ENCODE assay signal across 18 cellular contexts in genomic region chr1:3786468-3787346, GRCh38. TPM values are rescaled to one million over a fixed set of nuclear protein-coding genes. Genes with fewer than 3 reads are reported as not detected.
DNase-seq lines count a peak whose midpoint lies in the region; ATAC-seq, FAIRE-seq and TF ChIP-seq lines count a peak whose summit lies in the region.
"Had no signal": no experiment of that assay in that cellular context is flagged by ENCODE, and none has a peak within 500 bp of the region (broad histone marks: within the 10 kb centered on the region; RNA-seq: fewer than 3 reads in every experiment).

No MANE protein-coding gene starts in this region.

- H3K4me3 Mint-ChIP-seq in activated naive CD8-positive, alpha-beta T cell: no peak overlapping the region
- no peak overlapping the region for H3K4me3 Mint-ChIP-seq in activated naive CD8-positive, alpha-beta T cell treated with anti-CD3 and anti-CD28 coated beads for 36 hours
- no peak overlapping the region for H3K4me3 Mint-ChIP-seq in GM23338

- H3K79me2 ChIP-seq in GM23338 (replicated peaks; ENCODE audit: insufficient read depth) (peaks cover 40% of the 10 kb centered on the region), K562 (ENCODE audit: control insufficient read depth, insufficient read depth, low read length) (peaks cover 39% of the 10 kb centered on the region), osteoblast (ENCODE audit: insufficient read depth, low read length) (peaks cover 52% of the 10 kb centered on the region)

- peak overlapping the region in 1 of 2 experiments; percentile 32; a peak in 1 of 4 replicates for H3K9ac ChIP-seq in K562 (ENCODE audit: insufficient read depth in 1 of 2, low read depth in 2 of 2, low read length in 2 of 2)

- WGBS in K562 (ENCODE audit: insufficient coverage, low coverage, missing lambda C conversion rate): 98% methylated on average over 41 of the region's 45 CpGs

- TF ChIP-seq RAD21 in K562 (CRISPR knock-in tag; conservative IDR thresholded peaks at IDR 0.05 in 1 of 2, IDR thresholded peaks at IDR 0.05 in 1 of 2): no peak

- no peak for FAIRE-seq in K562 (lab: Jason Lieb, UNC)

- no peak for DNase-seq in activated naive CD8-positive, alpha-beta T cell treated with anti-CD3 and anti-CD28 coated beads for 36 hours
- DNase-seq in GM23338 (ENCODE audit: low spot score) (no peak), K562 (ENCODE audit: extremely low read depth in 1 of 4, low spot score in 3 of 4) (no peak), osteoblast (ENCODE audit: insufficient read length, low spot score, missing footprints) (peak; percentile 43), NCI-H2029 (lab: John Stamatoyannopoulos, UW) (no peak), A673 (ENCODE audit: low spot score) (no peak)
- DNase-seq: COR-L47, Karpas-422, MM.1S, NCI-H1105, NCI-H187, NCI-H510A treated with DMSO at 0.1 percent for 48 hours, Peyer's patch, SHP77 treated with DMSO at 0.1 percent for 48 hours had no signal

- TF ChIP-seq POLR2A in K562 (conservative IDR thresholded peaks at IDR 0.05): no peak

- in situ Hi-C loops in K562 (cut with MboI): no loop called here

- H3K36me3 ChIP-seq in GM23338 (ENCODE audit: insufficient read depth): peaks cover 19% of the 10 kb centered on the region
- H3K36me3 ChIP-seq in K562 (ENCODE audit: control insufficient read depth, insufficient read depth, low read length): peaks cover 94% of the 10 kb centered on the region
- peaks cover 43% of the 10 kb centered on the region for H3K36me3 ChIP-seq in osteoblast (ENCODE audit: insufficient read depth, low read length)
- peaks cover 42% of the 10 kb centered on the region for H3K36me3 ChIP-seq in A673 (ENCODE audit: insufficient read depth, low read length, poor library complexity, severe bottlenecking)

- no TSS peak for BruUV-seq in K562 (replicated peaks; lab: Mats Ljungman, UMichigan)
- no TSS peak for BruUV-seq in A673 (replicated peaks; lab: Mats Ljungman, UMichigan)

- peak overlapping the region; percentile 28 for H3K27ac Mint-ChIP-seq in activated naive CD8-positive, alpha-beta T cell
- no peak overlapping the region for H3K27ac Mint-ChIP-seq in activated naive CD8-positive, alpha-beta T cell treated with anti-CD3 and anti-CD28 coated beads for 36 hours
- H3K27ac Mint-ChIP-seq in GM23338: 0 out of 2 replicates have a peak overlapping the region, but pooled peaks have one; percentile 59

- H3K9me3 ChIP-seq in K562 (replicated peaks; ENCODE audit: control insufficient read depth, insufficient read depth, low read depth, low read length): no peaks in the 10 kb centered on the region
- no peaks in the 10 kb centered on the region for H3K9me3 ChIP-seq in osteoblast (ENCODE audit: low read depth, low read length)
- H3K9me3 ChIP-seq in A673 (ENCODE audit: low read depth, low read length, poor library complexity, severe bottlenecking): no peaks in the 10 kb centered on the region
- H3K9me3 ChIP-seq: HAP-1, Peyer's patch had no signal

- 0 out of 2 replicates have a peak, but pooled peaks cover 2% of the 10 kb centered on the region for H3F3A ChIP-seq in GM23338 (replicated peaks; ENCODE audit: low read depth)

- intact Hi-C loops in K562 (cut with micrococcal nuclease): no loop called here
- intact Hi-C loops in A673 (cut with micrococcal nuclease; ENCODE audit: unreplicated experiment): no loop called here

- H3K36me3 Mint-ChIP-seq in activated naive CD8-positive, alpha-beta T cell: peaks cover 2% of the 10 kb centered on the region
- H3K36me3 Mint-ChIP-seq in activated naive CD8-positive, alpha-beta T cell treated with anti-CD3 and anti-CD28 coated beads for 36 hours: peaks cover 20% of the 10 kb centered on the region
- peaks cover 67% of the 10 kb centered on the region for H3K36me3 Mint-ChIP-seq in GM23338 (ENCODE audit: low read depth)

- POLR2A ChIA-PET in K562 (lab: Yijun Ruan, JAX) (interaction anchor here (0.7 to 1.8 kb wide), 4 partner anchors 9 to 17 kb away, joined by 3 to 4 read pairs (median 3); no protein-coding TSS in a partner anchor), A673 (lab: Charles Lee; ENCODE audit: low non-redundant PET) (no interaction called here)

- H3K4me3 ChIP-seq in GM23338: no peak overlapping the region
- H3K4me3 ChIP-seq in K562: no peak overlapping the region
- H3K4me3 ChIP-seq in osteoblast (ENCODE audit: insufficient read depth, low read length): no peak overlapping the region
- H3K4me3 ChIP-seq in A673 (ENCODE audit: low read depth, low read length, poor library complexity, severe bottlenecking): no peak overlapping the region
- H3K4me3 ChIP-seq: HAP-1, Peyer's patch had no signal

- H3K27me3 Mint-ChIP-seq in activated naive CD8-positive, alpha-beta T cell: no peaks in the 10 kb centered on the region
- H3K27me3 Mint-ChIP-seq in activated naive CD8-positive, alpha-beta T cell treated with anti-CD3 and anti-CD28 coated beads for 36 hours: no peaks in the 10 kb centered on the region
- peaks cover 17% of the 10 kb centered on the region for H3K27me3 Mint-ChIP-seq in GM23338 (ENCODE audit: insufficient read depth, low read depth, poor library complexity)

- H3K4me1 ChIP-seq in GM23338 (ENCODE audit: insufficient read depth): peaks cover 9% of the 10 kb centered on the region
- H3K4me1 ChIP-seq in K562 (replicated peaks in 1 of 2; ENCODE audit: control insufficient read depth in 2 of 2, insufficient read depth in 2 of 2, low read length in 2 of 2): peaks cover 0 to 43% of the 10 kb centered on the region in 2 experiments; a peak in 2 of 5 replicates
- no peaks in the 10 kb centered on the region for H3K4me1 ChIP-seq in osteoblast (ENCODE audit: insufficient read depth, low read length)
- no peaks in the 10 kb centered on the region for H3K4me1 ChIP-seq in A673 (ENCODE audit: insufficient read depth, low read length, poor library complexity, severe bottlenecking)
- H3K4me1 ChIP-seq: HAP-1 had no signal

- H3K27me3 ChIP-seq in GM23338 (ENCODE audit: insufficient read depth): no peaks in the 10 kb centered on the region
- H3K27me3 ChIP-seq in K562 (ENCODE audit: control insufficient read depth in 2 of 2, insufficient read depth in 2 of 2, low read length in 2 of 2): no peaks in the 10 kb centered on the region
- no peaks in the 10 kb centered on the region for H3K27me3 ChIP-seq in osteoblast (ENCODE audit: insufficient read depth, low read length)
- no peaks in the 10 kb centered on the region for H3K27me3 ChIP-seq in A673 (replicated peaks; ENCODE audit: insufficient read depth, low read depth, low read length, poor library complexity)
- H3K27me3 ChIP-seq: Peyer's patch had no signal

- H4K20me1 ChIP-seq in GM23338 (replicated peaks; ENCODE audit: insufficient read depth) (peaks cover 6% of the 10 kb centered on the region; the same call in 1 of the 2 replicates), K562 (replicated peaks; ENCODE audit: control insufficient read depth, insufficient read depth, low read length) (peaks cover 7% of the 10 kb centered on the region; the same call in 1 of the 2 replicates), osteoblast (ENCODE audit: insufficient read depth, low read length) (peaks cover 49% of the 10 kb centered on the region)

- H3K4me2 ChIP-seq in GM23338 (no peak overlapping the region), K562 (ENCODE audit: insufficient read depth, low read length) (no peak overlapping the region), osteoblast (ENCODE audit: insufficient read depth, low read length) (no peak overlapping the region)

- no peaks in the 10 kb centered on the region for H3K9me1 ChIP-seq in K562 (ENCODE audit: control insufficient read depth, insufficient read depth, low read length)

- CTCF ChIA-PET in K562 (lab: Yijun Ruan, JAX; ENCODE audit: low intra/inter-chr PET ratio): no interaction called here
- CTCF ChIA-PET in A673 (lab: Charles Lee): no interaction called here

- no peak overlapping the region for H2AFZ ChIP-seq in GM23338
- no peak overlapping the region for H2AFZ ChIP-seq in K562 (ENCODE audit: low read depth, low read length)
- no peak overlapping the region for H2AFZ ChIP-seq in osteoblast (ENCODE audit: low read length)

- TF ChIP-seq CTCF in GM23338 (conservative IDR thresholded peaks at IDR 0.05; ENCODE audit: low read depth in 2 of 2) (no peak), K562 (IDR thresholded peaks at IDR 0.05 in 2 of 3, conservative IDR thresholded peaks at IDR 0.05 in 1 of 3; ENCODE audit: insufficient read depth in 2 of 3, low read depth in 1 of 3, low read length in 3 of 3) (no peak), osteoblast (IDR thresholded peaks at IDR 0.05; ENCODE audit: extremely low read depth, low read depth, low read length) (no peak), A673 (conservative IDR thresholded peaks at IDR 0.05; ENCODE audit: low read depth, low read length) (no peak)

- H3K9me2 ChIP-seq in GM23338 (ENCODE audit: insufficient read depth): no peaks in the 10 kb centered on the region

- H3K4me1 Mint-ChIP-seq in activated naive CD8-positive, alpha-beta T cell (ENCODE audit: low read depth): peaks cover 15% of the 10 kb centered on the region
- H3K4me1 Mint-ChIP-seq in activated naive CD8-positive, alpha-beta T cell treated with anti-CD3 and anti-CD28 coated beads for 36 hours: peaks cover 6% of the 10 kb centered on the region
- peaks cover 25% of the 10 kb centered on the region for H3K4me1 Mint-ChIP-seq in GM23338

- ATAC-seq in GM23338 (no peak), K562 (no peak), HG03460 (IDR thresholded peaks at IDR 0.05; ENCODE audit: unreplicated experiment) (no peak)

- TF ChIP-seq EP300 in K562 (IDR thresholded peaks at IDR 0.05; ENCODE audit: low read length): no peak

- H3K27ac ChIP-seq in GM23338 (ENCODE audit: low read depth): peak overlapping the region; percentile 66; the same call in 1 of the 2 replicates
- H3K27ac ChIP-seq in K562 (ENCODE audit: extremely low read depth, low read depth, low read length): no peak overlapping the region
- H3K27ac ChIP-seq in osteoblast (ENCODE audit: low read depth, low read length): no peak overlapping the region
- no peak overlapping the region for H3K27ac ChIP-seq in A673 (ENCODE audit: low read depth, low read length, poor library complexity, severe bottlenecking)
- H3K27ac ChIP-seq: Peyer's patch had no signal

- no peaks in the 10 kb centered on the region for H3K9me3 Mint-ChIP-seq in activated naive CD8-positive, alpha-beta T cell (ENCODE audit: low read depth)
- no peaks in the 10 kb centered on the region for H3K9me3 Mint-ChIP-seq in activated naive CD8-positive, alpha-beta T cell treated with anti-CD3 and anti-CD28 coated beads for 36 hours
- no peaks in the 10 kb centered on the region for H3K9me3 Mint-ChIP-seq in GM23338

RNA-seq across cellular contexts. Expression of gene LRRC47, which starts 9.6 kb away (rescaled TPM):
- 10 to 100 TPM; 47.5 to 57.5 TPM for total RNA-seq in activated naive CD8-positive, alpha-beta T cell treated with anti-CD3 and anti-CD28 coated beads for 36 hours
- 75.7 and 76.8 TPM in 2 replicates for total RNA-seq in GM23338 (2014; rRNA removed; shearing (Covaris generic))
- polyA plus RNA-seq in GM23338 (2016; fragmentation: Nextera tagmentation; extraction: Ambion mirVana) (15.8 and 17.2 TPM in 2 replicates), K562 (2011; rRNA removed) (34.2 and 45.2 TPM in 2 replicates), K562 (2014; fragmentation: Illumina TruSeq; extraction: Trizol) (36.6 and 48.7 TPM in 2 replicates), K562 (2014; fragmentation: Nextera tagmentation; extraction: Ambion mirVana) (1 to 10 TPM; 4.6 to 5.3 TPM), K562 (2014; rRNA removed) (30.6 and 35.9 TPM in 2 replicates)
- 34.3 and 41.1 TPM in 2 replicates for total RNA-seq in K562 (2011; cell fraction: chromatin; rRNA removed; ENCODE audit: low replicate concordance)
- 26.5 and 28.3 TPM in 2 replicates for total RNA-seq in K562 (2011; cell fraction: nucleolus; rRNA removed)
- total RNA-seq in K562 (2011; cell fraction: nucleoplasm; rRNA removed): 21.3 and 26.0 TPM in 2 replicates
- total RNA-seq in K562 (2014; rRNA removed) (44.3 and 45.5 TPM in 2 replicates), K562 (2014; rRNA removed; fragmentation: Illumina TruSeq; extraction: Trizol) (40.8 and 43.7 TPM in 2 replicates), K562 (2015; rRNA removed; fragmentation: Illumina TruSeq; extraction: Trizol) (33.5 and 35.1 TPM in 2 replicates), K562 (2021) (68.0 and 68.5 TPM in 2 replicates), osteoblast (24.5 and 30.0 TPM in 2 replicates), A673 (2021) (69.8 and 86.7 TPM in 2 replicates)
- 20.3 and 23.8 TPM in 2 replicates for polyA plus RNA-seq in K562 (2011; cell fraction: cytosol; rRNA removed)
- 24.3 and 29.5 TPM in 2 replicates for polyA plus RNA-seq in K562 (2011; cell fraction: nucleus; rRNA removed)
- 29.3 and 57.5 TPM in 2 replicates for polyA plus RNA-seq in K562 (2012)
- polyA minus RNA-seq in K562 (2011; rRNA and poly(A)+ RNA removed): 22.8 and 40.7 TPM in 2 replicates
- 12.9 and 21.0 TPM in 2 replicates for polyA minus RNA-seq in K562 (2011; cell fraction: cytosol; rRNA and poly(A)+ RNA removed)
- polyA minus RNA-seq in K562 (2011; cell fraction: nucleus; rRNA and poly(A)+ RNA removed): 8.6 and 10.7 TPM in 2 replicates

RNA-seq across cellular contexts. Expression of gene SMIM1, which starts 14.2 kb away (rescaled TPM):
- total RNA-seq in activated naive CD8-positive, alpha-beta T cell treated with anti-CD3 and anti-CD28 coated beads for 36 hours: 1 to 10 TPM; 1.5 to 1.8 TPM
- total RNA-seq in GM23338 (2014; rRNA removed; shearing (Covaris generic)): 3.2 TPM in 1 of 2 replicates, not detected in the other
- polyA plus RNA-seq in GM23338 (2016; fragmentation: Nextera tagmentation; extraction: Ambion mirVana) (7.2 and 12.0 TPM in 2 replicates), K562 (2011; rRNA removed) (9.2 and 18.1 TPM in 2 replicates), K562 (2014; fragmentation: Illumina TruSeq; extraction: Trizol) (5.0 and 24.5 TPM in 2 replicates), K562 (2014; fragmentation: Nextera tagmentation; extraction: Ambion mirVana) (10 to 100 TPM; 11.1 to 24.3 TPM), K562 (2014; rRNA removed) (60.6 and 93.3 TPM in 2 replicates)
- total RNA-seq in K562 (2011; cell fraction: chromatin; rRNA removed; ENCODE audit: low replicate concordance): 5.3 and 30.5 TPM in 2 replicates
- total RNA-seq in K562 (2011; cell fraction: nucleolus; rRNA removed): 40.4 and 40.7 TPM in 2 replicates
- 9.1 and 19.0 TPM in 2 replicates for total RNA-seq in K562 (2011; cell fraction: nucleoplasm; rRNA removed)
- total RNA-seq in K562 (2014; rRNA removed) (85.6 and 123 TPM in 2 replicates), K562 (2014; rRNA removed; fragmentation: Illumina TruSeq; extraction: Trizol) (1.8 and 2.3 TPM in 2 replicates), K562 (2015; rRNA removed; fragmentation: Illumina TruSeq; extraction: Trizol) (31.5 and 44.3 TPM in 2 replicates), K562 (2021) (125 and 150 TPM in 2 replicates), osteoblast (not detected in 2 replicates), A673 (2021) (0.81 and 1.5 TPM in 2 replicates)
- 36.5 and 175 TPM in 2 replicates for polyA plus RNA-seq in K562 (2011; cell fraction: cytosol; rRNA removed)
- polyA plus RNA-seq in K562 (2011; cell fraction: nucleus; rRNA removed): 13.1 and 20.5 TPM in 2 replicates
- polyA plus RNA-seq in K562 (2012): 41.4 and 55.0 TPM in 2 replicates
- 1.9 and 3.0 TPM in 2 replicates for polyA minus RNA-seq in K562 (2011; rRNA and poly(A)+ RNA removed)
- 41.1 and 43.1 TPM in 2 replicates for polyA minus RNA-seq in K562 (2011; cell fraction: cytosol; rRNA and poly(A)+ RNA removed)
- 43.8 and 48.5 TPM in 2 replicates for polyA minus RNA-seq in K562 (2011; cell fraction: nucleus; rRNA and poly(A)+ RNA removed)
- total RNA-seq: Peyer's patch had no signal

RNA-seq across cellular contexts. Expression of gene CCDC27, which starts 34.5 kb away (rescaled TPM):
- total RNA-seq in activated naive CD8-positive, alpha-beta T cell treated with anti-CD3 and anti-CD28 coated beads for 36 hours: not detected
- 0.45 TPM in 1 of 2 replicates, not detected in the other for total RNA-seq in GM23338 (2014; rRNA removed; shearing (Covaris generic))
- polyA plus RNA-seq in GM23338 (2016; fragmentation: Nextera tagmentation; extraction: Ambion mirVana) (0.18 TPM in 1 of 2 replicates, not detected in the other), K562 (2011; rRNA removed) (not detected in 2 replicates), K562 (2014; fragmentation: Illumina TruSeq; extraction: Trizol) (not detected in 2 replicates), K562 (2014; fragmentation: Nextera tagmentation; extraction: Ambion mirVana) (under 1 TPM in 1 of 2 experiments, not detected in 1; 0.01 TPM), K562 (2014; rRNA removed) (not detected in 2 replicates)
- not detected in 2 replicates for total RNA-seq in K562 (2011; cell fraction: chromatin; rRNA removed; ENCODE audit: low replicate concordance)
- total RNA-seq in K562 (2011; cell fraction: nucleolus; rRNA removed): not detected in 2 replicates
- not detected in 2 replicates for total RNA-seq in K562 (2011; cell fraction: nucleoplasm; rRNA removed)
- total RNA-seq in K562 (2014; rRNA removed) (not detected in 2 replicates), K562 (2014; rRNA removed; fragmentation: Illumina TruSeq; extraction: Trizol) (0.04 TPM in 1 of 2 replicates, not detected in the other), K562 (2015; rRNA removed; fragmentation: Illumina TruSeq; extraction: Trizol) (not detected in 2 replicates), K562 (2021) (not detected in 2 replicates), osteoblast (not detected in 2 replicates), A673 (2021) (not detected in 2 replicates)
- not detected in 2 replicates for polyA plus RNA-seq in K562 (2011; cell fraction: cytosol; rRNA removed)
- polyA plus RNA-seq in K562 (2011; cell fraction: nucleus; rRNA removed): not detected in 2 replicates
- polyA plus RNA-seq in K562 (2012): 0.05 TPM in 1 of 2 replicates, not detected in the other
- polyA minus RNA-seq in K562 (2011; rRNA and poly(A)+ RNA removed): not detected in 2 replicates
- polyA minus RNA-seq in K562 (2011; cell fraction: cytosol; rRNA and poly(A)+ RNA removed): not detected in 2 replicates
- not detected in 2 replicates for polyA minus RNA-seq in K562 (2011; cell fraction: nucleus; rRNA and poly(A)+ RNA removed)
- total RNA-seq: Peyer's patch had no signal
- polyA plus RNA-seq: BJ had no signal
